In genomic region chr15:74782596-74783071, GRCh38 we compare ENCODE assay signal across 8 cellular contexts. TPM values are rescaled to one million over a fixed set of nuclear protein-coding genes. Genes with fewer than 3 reads are reported as not detected.
DNase-seq lines count a peak whose midpoint lies in the region; ATAC-seq and TF ChIP-seq lines count a peak whose summit lies in the region.

No MANE protein-coding gene starts in this region.

- H3K4me2 ChIP-seq in BLaER1 = peak overlapping the region; percentile 99

- H3K4me3 ChIP-seq in BLaER1 (peak overlapping the region; percentile 84), NB4 (ENCODE audit: low read depth, low read length) (peak overlapping the region; percentile 92), ectodermal cell (ENCODE audit: insufficient read depth, low read depth, low read length) (peak overlapping the region; percentile 77)

- TF ChIP-seq CTCF in NB4 (IDR thresholded peaks at IDR 0.05; ENCODE audit: low read depth, low read length) (no peak), natural killer cell (IDR thresholded peaks at IDR 0.05) (no peak)

- WGBS in ectodermal cell, 2 experiments = 2 to 3% methylated on average over 26 of the region's 26 CpGs

- H3K36me3 Mint-ChIP-seq in natural killer cell = no peaks in the 10 kb centered on the region

- H3K9me3 ChIP-seq in BLaER1 = no peaks in the 10 kb centered on the region
- H3K9me3 ChIP-seq in ectodermal cell (ENCODE audit: control insufficient read depth, low read length) = no peaks in the 10 kb centered on the region

- peak overlapping the region; percentile 97 for H3K4me3 Mint-ChIP-seq in natural killer cell

- H3K9me3 Mint-ChIP-seq in natural killer cell = no peaks in the 10 kb centered on the region

- no peak for ATAC-seq in natural killer cell
- no peak for ATAC-seq in HG03432 (IDR thresholded peaks at IDR 0.05; ENCODE audit: unreplicated experiment)
- no peak for ATAC-seq in GM21423 (IDR thresholded peaks at IDR 0.05; ENCODE audit: unreplicated experiment)
- no peak for ATAC-seq in GM21367 (IDR thresholded peaks at IDR 0.05; ENCODE audit: unreplicated experiment)

- intact Hi-C loops in natural killer cell (cut with micrococcal nuclease) = loop anchor here (10.0 kb wide), 2 partner anchors 422 to 672 kb away; partner anchors contain the start of genes C15orf39 and SIN3A

- no peaks in the 10 kb centered on the region for H3K27me3 Mint-ChIP-seq in natural killer cell (ENCODE audit: low read depth in 2 of 2)

- peak overlapping the region; percentile 95 to 100 for H3K27ac Mint-ChIP-seq in natural killer cell

- H3K4me1 ChIP-seq in BLaER1 (peaks cover 89% of the 10 kb centered on the region), ectodermal cell (ENCODE audit: control insufficient read depth, insufficient read depth, low read length) (peaks cover 34% of the 10 kb centered on the region)

- H3K27ac ChIP-seq in BLaER1 = peak overlapping the region; percentile 100
- H3K27ac ChIP-seq in ectodermal cell (ENCODE audit: insufficient read depth, low read depth, low read length, poor library complexity, severe bottlenecking) = no peak overlapping the region

- peaks cover 81 to 90% of the 10 kb centered on the region in 2 donors for H3K4me1 Mint-ChIP-seq in natural killer cell

- TF ChIP-seq POLR2A in NB4 (IDR thresholded peaks at IDR 0.05; ENCODE audit: extremely low read depth, insufficient read length) = no peak

- DNase-seq in NB4 (ENCODE audit: low read depth) (no peak), natural killer cell (no peak), NOMO-1 (lab: John Stamatoyannopoulos, UW; ENCODE audit: unreplicated experiment in 2 of 2) (no peak)

- H3K27me3 ChIP-seq in BLaER1 (no peaks in the 10 kb centered on the region), ectodermal cell (ENCODE audit: control insufficient read depth, insufficient read depth, low read length, poor library complexity, severe bottlenecking) (peaks cover 15% of the 10 kb centered on the region)

- peaks cover 42% of the 10 kb centered on the region for H4K20me1 ChIP-seq in BLaER1

- H3K9ac ChIP-seq in BLaER1 = peak overlapping the region; percentile 98

- H3K36me3 ChIP-seq in BLaER1 = no peaks in the 10 kb centered on the region
- H3K36me3 ChIP-seq in ectodermal cell (ENCODE audit: control insufficient read depth, insufficient read depth, low read length) = no peaks in the 10 kb centered on the region

RNA-seq across cellular contexts. Expression of gene CSK, which starts 0.8 kb away (rescaled TPM):
- polyA plus RNA-seq in ectodermal cell (2013, experiment 1 of 4) = 59.9 TPM
- polyA plus RNA-seq in ectodermal cell (2013, experiment 2 of 4) = 56.1 TPM
- polyA plus RNA-seq in ectodermal cell (2013, experiment 3 of 4) = 43.9 TPM
- 44.4 TPM for polyA plus RNA-seq in ectodermal cell (2013, experiment 4 of 4)
- total RNA-seq in natural killer cell = 100 to 1,000 TPM; 282 to 334 (median 287) TPM

RNA-seq across cellular contexts. Expression of gene LMAN1L, which starts 30.0 kb away (rescaled TPM):
- polyA plus RNA-seq in ectodermal cell (2013, experiment 1 of 4) = not detected
- polyA plus RNA-seq in ectodermal cell (2013, experiment 2 of 4) = not detected
- not detected for polyA plus RNA-seq in ectodermal cell (2013, experiment 3 of 4)
- not detected for polyA plus RNA-seq in ectodermal cell (2013, experiment 4 of 4)
- 1 to 10 TPM in 1 of 3 donors, under 1 TPM in 2; 0.72 to 1.1 (median 0.94) TPM for total RNA-seq in natural killer cell

RNA-seq across cellular contexts. Expression of gene CYP1A2, which starts 34.0 kb away (rescaled TPM):
- not detected for polyA plus RNA-seq in ectodermal cell (2013, experiment 1 of 4)
- polyA plus RNA-seq in ectodermal cell (2013, experiment 2 of 4) = not detected
- polyA plus RNA-seq in ectodermal cell (2013, experiment 3 of 4) = not detected
- polyA plus RNA-seq in ectodermal cell (2013, experiment 4 of 4) = not detected
- not detected for total RNA-seq in natural killer cell

RNA-seq across cellular contexts. Expression of gene CPLX3, which starts 43.8 kb away (rescaled TPM):
- not detected for polyA plus RNA-seq in ectodermal cell (2013, experiment 1 of 4)
- polyA plus RNA-seq in ectodermal cell (2013, experiment 2 of 4) = not detected
- not detected for polyA plus RNA-seq in ectodermal cell (2013, experiment 3 of 4)
- not detected for polyA plus RNA-seq in ectodermal cell (2013, experiment 4 of 4)
- total RNA-seq in natural killer cell = under 1 TPM in 2 of 3 donors, not detected in 1; 0.16 to 0.93 TPM

RNA-seq across cellular contexts. Expression of gene CYP1A1, which starts 57.3 kb away (rescaled TPM):
- 0.20 TPM for polyA plus RNA-seq in ectodermal cell (2013, experiment 1 of 4)
- 0.30 TPM for polyA plus RNA-seq in ectodermal cell (2013, experiment 2 of 4)
- polyA plus RNA-seq in ectodermal cell (2013, experiment 3 of 4) = 0.64 TPM
- polyA plus RNA-seq in ectodermal cell (2013, experiment 4 of 4) = 0.45 TPM
- total RNA-seq in natural killer cell = under 1 TPM in 1 of 3 donors, not detected in 2; 0.33 TPM
